Comparison of ENCODE assay signal across 8 cellular contexts in genomic region chr7:1579481-1580421, GRCh38. TPM values are rescaled to one million over a fixed set of nuclear protein-coding genes. Genes with fewer than 3 reads are reported as not detected.
DNase-seq lines count a peak whose midpoint lies in the region; ATAC-seq and TF ChIP-seq lines count a peak whose summit lies in the region.

No MANE protein-coding gene starts in this region.

- H3K27ac ChIP-seq in Peyer's patch (no peak overlapping the region), neural progenitor cell (no peak overlapping the region)

- no peak overlapping the region for H3K27ac Mint-ChIP-seq in activated T-cell treated with anti-CD3 and anti-CD28 coated beads, Interleukin-2, amount 50 U/mL, for 72 hours
- no peak overlapping the region for H3K27ac Mint-ChIP-seq in neural progenitor cell

- peak overlapping the region; percentile 58 for H3K4me2 ChIP-seq in neural progenitor cell

- no peaks in the 10 kb centered on the region for H3F3A ChIP-seq in neural progenitor cell (ENCODE audit: low read depth)

- no peaks in the 10 kb centered on the region for H4K20me1 ChIP-seq in neural progenitor cell (ENCODE audit: low read depth)

- H3K36me3 ChIP-seq in Peyer's patch = no peaks in the 10 kb centered on the region
- H3K36me3 ChIP-seq in neural progenitor cell = no peaks in the 10 kb centered on the region

- peaks cover 4% of the 10 kb centered on the region for H3K4me1 Mint-ChIP-seq in activated T-cell treated with anti-CD3 and anti-CD28 coated beads, Interleukin-2, amount 50 U/mL, for 72 hours (ENCODE audit: low read depth)
- peaks cover 5% of the 10 kb centered on the region for H3K4me1 Mint-ChIP-seq in neural progenitor cell

- H3K4me3 ChIP-seq in Peyer's patch (no peak overlapping the region), fibroblast of mammary gland (ENCODE audit: control insufficient read depth, low read depth, low read length) (no peak overlapping the region), neural progenitor cell (no peak overlapping the region)

- no peaks in the 10 kb centered on the region for H3K27me3 Mint-ChIP-seq in activated T-cell treated with anti-CD3 and anti-CD28 coated beads, Interleukin-2, amount 50 U/mL, for 72 hours (ENCODE audit: low read depth)
- peaks cover 5% of the 10 kb centered on the region for H3K27me3 Mint-ChIP-seq in neural progenitor cell (ENCODE audit: insufficient read depth, low read depth)

- H3K27me3 ChIP-seq in Peyer's patch = no peaks in the 10 kb centered on the region
- no peaks in the 10 kb centered on the region for H3K27me3 ChIP-seq in neural progenitor cell

- peak; percentile 97 to 99 for ATAC-seq in activated T-cell treated with anti-CD3 and anti-CD28 coated beads, Interleukin-2, amount 50 U/mL, for 72 hours (replicated peaks in 1 of 2)

- no peaks in the 10 kb centered on the region for H3K36me3 Mint-ChIP-seq in activated T-cell treated with anti-CD3 and anti-CD28 coated beads, Interleukin-2, amount 50 U/mL, for 72 hours (ENCODE audit: insufficient read depth in 2 of 2)
- no peaks in the 10 kb centered on the region for H3K36me3 Mint-ChIP-seq in neural progenitor cell

- no peaks in the 10 kb centered on the region for H3K9me3 Mint-ChIP-seq in activated T-cell treated with anti-CD3 and anti-CD28 coated beads, Interleukin-2, amount 50 U/mL, for 72 hours
- H3K9me3 Mint-ChIP-seq in neural progenitor cell = peaks cover 2% of the 10 kb centered on the region

- H3K4me3 Mint-ChIP-seq in activated T-cell treated with anti-CD3 and anti-CD28 coated beads, Interleukin-2, amount 50 U/mL, for 72 hours = no peak overlapping the region
- no peak overlapping the region for H3K4me3 Mint-ChIP-seq in neural progenitor cell

- H3K79me2 ChIP-seq in neural progenitor cell (ENCODE audit: low read depth) = no peaks in the 10 kb centered on the region

- TF ChIP-seq POLR2A in Peyer's patch (IDR thresholded peaks at IDR 0.05) = no peak

- H2AFZ ChIP-seq in neural progenitor cell (replicated peaks) = peak overlapping the region; percentile 39

- H3K9me3 ChIP-seq in Peyer's patch = no peaks in the 10 kb centered on the region
- no peaks in the 10 kb centered on the region for H3K9me3 ChIP-seq in neural progenitor cell (ENCODE audit: low read depth)

- TF ChIP-seq CTCF in GM10266 (IDR thresholded peaks at IDR 0.05; ENCODE audit: control insufficient read depth, insufficient read depth, low read depth, missing control alignments) (peak; percentile 94), Peyer's patch (IDR thresholded peaks at IDR 0.05) (peak; percentile 55 to 86 (median 76)), fibroblast of mammary gland (conservative IDR thresholded peaks at IDR 0.05; ENCODE audit: control insufficient read depth, insufficient read depth, low read depth, low read length) (peak; percentile 78), neural progenitor cell (IDR thresholded peaks at IDR 0.05) (peak; percentile 93)

- DNase-seq in GM10266 (ENCODE audit: extremely low spot score) (peak; percentile 83), HUDEP-2 (lab: John Stamatoyannopoulos, UW; ENCODE audit: unreplicated experiment in 76 of 76) (peak in 56 of 76 experiments; percentile 10 to 73 (median 50)), Peyer's patch (peak; percentile 50 to 83 (median 81)), fibroblast of mammary gland (ENCODE audit: low read depth) (peak; percentile 54), neural progenitor cell (ENCODE audit: low spot score) (peak; percentile 86), superior temporal gyrus (ENCODE audit: extremely low spot score) (peak; percentile 80), GF-D8 (lab: John Stamatoyannopoulos, UW) (no peak)
- peak; percentile 68 to 75 for DNase-seq in activated T-cell treated with anti-CD3 and anti-CD28 coated beads, Interleukin-2, amount 50 U/mL, for 72 hours

- H3K9ac ChIP-seq in neural progenitor cell = no peak overlapping the region

- H3K4me1 ChIP-seq in Peyer's patch (no peaks in the 10 kb centered on the region), neural progenitor cell (no peaks in the 10 kb centered on the region)

RNA-seq across cellular contexts. Expression of gene PSMG3, which starts 9.9 kb away (rescaled TPM):
- total RNA-seq in Peyer's patch = 10 to 100 TPM; 33.0 to 67.5 (median 47.7) TPM
- total RNA-seq in activated T-cell treated with anti-CD3 and anti-CD28 coated beads, Interleukin-2, amount 50 U/mL, for 72 hours = 10 to 100 TPM; 49.7 to 53.6 TPM
- total RNA-seq in neural progenitor cell (ENCODE audit: low replicate concordance) = 31.1 and 50.3 TPM in 2 replicates

RNA-seq across cellular contexts. Expression of gene TMEM184A, which starts 23.7 kb away (rescaled TPM):
- 100 to 1,000 TPM in 3 of 4 donors, 10 to 100 TPM in 1; 41.3 to 161 (median 151) TPM for total RNA-seq in Peyer's patch
- under 1 TPM in 1 of 2 donors, not detected in 1; 0.10 TPM for total RNA-seq in activated T-cell treated with anti-CD3 and anti-CD28 coated beads, Interleukin-2, amount 50 U/mL, for 72 hours
- 0.17 and 0.22 TPM in 2 replicates for total RNA-seq in neural progenitor cell (ENCODE audit: low replicate concordance)

RNA-seq across cellular contexts. Expression of gene MAFK, which starts 49.2 kb away (rescaled TPM):
- total RNA-seq in Peyer's patch (10 to 100 TPM; 32.9 to 80.2 (median 55.0) TPM), neural progenitor cell (ENCODE audit: low replicate concordance) (4.3 and 4.7 TPM in 2 replicates)
- 10 to 100 TPM; 27.0 to 30.7 TPM for total RNA-seq in activated T-cell treated with anti-CD3 and anti-CD28 coated beads, Interleukin-2, amount 50 U/mL, for 72 hours

Comparison
In these comparisons a context has a peak if more than half of its experiments do, and no peak if none do; other contexts are left out.
1. RNA of gene TMEM184A, which starts 23.7 kb away (total RNA-seq): 41.3 to 161 TPM in Peyer's patch; 0.10 TPM in activated T-cell treated with anti-CD3 and anti-CD28 coated beads, Interleukin-2, amount 50 U/mL, for 72 hours and 0.17 to 0.22 TPM in neural progenitor cell; every median in the first group is over 10 times any median in the second.
2. Peak in every context shown above with its lines, with median percentiles within 50 percentile points of each other: CTCF ChIP-seq.